Comparison of ENCODE assay signal across 9 cellular contexts in the genomic region with DNA sequence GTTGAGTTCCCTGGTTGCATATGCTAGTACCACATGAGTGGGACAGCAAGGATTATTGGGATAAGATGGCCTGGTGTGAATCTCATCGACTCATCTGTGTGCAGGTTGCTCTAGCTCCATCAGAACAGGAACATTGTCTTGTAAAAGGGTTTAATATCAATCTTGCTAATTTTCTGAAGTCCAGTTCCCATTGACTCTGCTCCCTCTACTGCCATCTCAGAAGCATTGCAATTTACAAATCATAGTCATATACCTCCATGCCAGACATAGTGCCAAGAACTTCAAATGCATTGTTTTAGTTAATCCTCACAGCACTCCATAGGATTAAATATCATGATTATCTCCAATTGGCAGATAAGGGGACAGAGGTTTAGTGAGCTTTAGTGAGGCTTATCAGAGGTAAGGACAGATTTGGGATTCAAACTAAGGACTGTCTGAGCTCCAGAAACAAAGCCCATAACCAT. TPM values are rescaled to one million over a fixed set of nuclear protein-coding genes. Genes with fewer than 3 reads are reported as not detected.
DNase-seq lines count a peak whose midpoint lies in the region; ATAC-seq, FAIRE-seq and TF ChIP-seq lines count a peak whose summit lies in the region.
"Had no signal": no experiment of that assay in that cellular context is flagged by ENCODE, and none has a peak within 500 bp of the region (broad histone marks: within the 10 kb centered on the region; RNA-seq: fewer than 3 reads in every experiment).

No MANE protein-coding gene starts in this region.

- TF ChIP-seq POLR2A in prostate gland (IDR thresholded peaks at IDR 0.05): no peak
- no peak for TF ChIP-seq POLR2A in uterus (IDR thresholded peaks at IDR 0.05)

- no peak for DNase-seq in CD4-positive, alpha-beta T cell
- no peak for DNase-seq in HTR-8/SVneo (ENCODE audit: insufficient read length, low spot score)
- DNase-seq in RWPE2 (ENCODE audit: low spot score): no peak
- peak; percentile 66 for DNase-seq in epithelial cell of esophagus (ENCODE audit: low read depth)
- no peak for DNase-seq in prostate gland (ENCODE audit: low spot score)
- no peak for DNase-seq in effector memory CD4-positive, alpha-beta T cell
- DNase-seq in uterus: no peak

- H3K27ac Mint-ChIP-seq in CD4-positive, alpha-beta T cell: peak overlapping the region; percentile 1

- no peaks in the 10 kb centered on the region for H3K27me3 Mint-ChIP-seq in CD4-positive, alpha-beta T cell

- no peak overlapping the region for H3K4me3 Mint-ChIP-seq in CD4-positive, alpha-beta T cell

- CTCF ChIA-PET in CD4-positive, alpha-beta T cell (lab: Charles Lee): interaction anchor here (0.6 to 8.4 kb wide), 24 partner anchors 9 to 1007 kb away, joined by 3 to 157 read pairs (median 4); no protein-coding TSS in a partner anchor

- peak; percentile 83 for TF ChIP-seq CTCF in CD4-positive, alpha-beta T cell (IDR thresholded peaks at IDR 0.05)
- TF ChIP-seq CTCF in RWPE2 (IDR thresholded peaks at IDR 0.05; ENCODE audit: poor library complexity, severe bottlenecking) (peak; percentile 77), epithelial cell of esophagus (IDR thresholded peaks at IDR 0.05; ENCODE audit: insufficient read depth, low read depth, low read length, missing control alignments) (peak; percentile 78), prostate gland (IDR thresholded peaks at IDR 0.05) (peak in 3 of 4 experiments; percentile 24 to 59 (median 54)), uterus (IDR thresholded peaks at IDR 0.05) (peak in 2 of 4 experiments; percentile 18 to 23)

- intact Hi-C loops in CD4-positive, alpha-beta T cell (cut with DNase I, micrococcal nuclease): loop anchor here (1.0 to 10.0 kb wide), 5 partner anchors 102 to 529 kb away; no protein-coding TSS in a partner anchor
- intact Hi-C loops in prostate gland (cut with DNase I) (no loop called here), uterus (cut with DNase I; ENCODE audit: low total_unique reads) (no loop called here)

- H3K9me3 Mint-ChIP-seq in CD4-positive, alpha-beta T cell: no peaks in the 10 kb centered on the region

- peaks cover 2% of the 10 kb centered on the region for H3K36me3 Mint-ChIP-seq in CD4-positive, alpha-beta T cell (ENCODE audit: low read depth)

- peak; percentile 22 for ATAC-seq in CD4-positive, alpha-beta T cell (ENCODE audit: poor library complexity)
- ATAC-seq in GM18520 (IDR thresholded peaks at IDR 0.05; ENCODE audit: unreplicated experiment): peak; percentile 36
- peak; percentile 55 for ATAC-seq in RWPE2 (ENCODE audit: low read depth)

- no peaks in the 10 kb centered on the region for H3K36me3 ChIP-seq in RWPE2 (ENCODE audit: low read depth)
- no peaks in the 10 kb centered on the region for H3K36me3 ChIP-seq in prostate gland
- no peaks in the 10 kb centered on the region for H3K36me3 ChIP-seq in effector memory CD4-positive, alpha-beta T cell (ENCODE audit: control insufficient read depth, insufficient read depth, low read length)
- no peaks in the 10 kb centered on the region for H3K36me3 ChIP-seq in uterus
- H3K36me3 ChIP-seq: SJCRH30 had no signal

- POLR2A ChIA-PET in CD4-positive, alpha-beta T cell (lab: Charles Lee): interaction anchor here (0.8 to 2.5 kb wide), 6 partner anchors 9 to 130 kb away, joined by 3 to 42 read pairs (median 4); no protein-coding TSS in a partner anchor

- no peaks in the 10 kb centered on the region for H3K9me3 ChIP-seq in CD4-positive, alpha-beta T cell (ENCODE audit: control insufficient read depth, low read length)
- no peaks in the 10 kb centered on the region for H3K9me3 ChIP-seq in RWPE2 (ENCODE audit: severe bottlenecking)
- no peaks in the 10 kb centered on the region for H3K9me3 ChIP-seq in prostate gland
- H3K9me3 ChIP-seq in effector memory CD4-positive, alpha-beta T cell (ENCODE audit: control insufficient read depth, low read length): no peaks in the 10 kb centered on the region
- H3K9me3 ChIP-seq in uterus: no peaks in the 10 kb centered on the region
- H3K9me3 ChIP-seq: SJCRH30 had no signal

- no peak overlapping the region for H3K4me3 ChIP-seq in RWPE2 (ENCODE audit: severe bottlenecking)
- H3K4me3 ChIP-seq in epithelial cell of esophagus (ENCODE audit: low read length): no peak overlapping the region
- H3K4me3 ChIP-seq in prostate gland: no peak overlapping the region
- H3K4me3 ChIP-seq in effector memory CD4-positive, alpha-beta T cell (ENCODE audit: insufficient read depth, low read depth, low read length, poor library complexity, severe bottlenecking): no peak overlapping the region
- H3K4me3 ChIP-seq in uterus: no peak overlapping the region
- H3K4me3 ChIP-seq: SJCRH30 had no signal

- H3K4me1 ChIP-seq in RWPE2 (ENCODE audit: insufficient read depth, poor library complexity, severe bottlenecking) (no peaks in the 10 kb centered on the region), prostate gland (replicated peaks) (no peaks in the 10 kb centered on the region), uterus (no peaks in the 10 kb centered on the region)
- peaks cover 8% of the 10 kb centered on the region for H3K4me1 ChIP-seq in effector memory CD4-positive, alpha-beta T cell (ENCODE audit: control insufficient read depth, insufficient read depth, low read length, poor library complexity, severe bottlenecking)
- H3K4me1 ChIP-seq: SJCRH30 had no signal

- H3K27ac ChIP-seq in CD4-positive, alpha-beta T cell (ENCODE audit: low read depth, low read length): no peak overlapping the region
- H3K27ac ChIP-seq in RWPE2 (ENCODE audit: poor library complexity, severe bottlenecking): no peak overlapping the region
- no peak overlapping the region for H3K27ac ChIP-seq in prostate gland
- H3K27ac ChIP-seq in effector memory CD4-positive, alpha-beta T cell (ENCODE audit: insufficient read depth, low read length, poor library complexity, severe bottlenecking): no peak overlapping the region
- no peak overlapping the region for H3K27ac ChIP-seq in uterus
- H3K27ac ChIP-seq: SJCRH30 had no signal

- H3K4me1 Mint-ChIP-seq in CD4-positive, alpha-beta T cell (ENCODE audit: low read depth): peaks cover 14% of the 10 kb centered on the region

- FAIRE-seq in HTR-8/SVneo (lab: Jason Lieb, UNC): peak; percentile 80

- H3K27me3 ChIP-seq in CD4-positive, alpha-beta T cell (ENCODE audit: control insufficient read depth, insufficient read depth, low read length): no peaks in the 10 kb centered on the region
- H3K27me3 ChIP-seq in RWPE2 (ENCODE audit: insufficient read depth, poor library complexity, severe bottlenecking): no peaks in the 10 kb centered on the region
- no peaks in the 10 kb centered on the region for H3K27me3 ChIP-seq in prostate gland (replicated peaks; ENCODE audit: insufficient read depth)
- H3K27me3 ChIP-seq in effector memory CD4-positive, alpha-beta T cell (replicated peaks; ENCODE audit: control insufficient read depth, insufficient read depth, low read length, poor library complexity, severe bottlenecking): peaks cover 2% of the 10 kb centered on the region
- no peaks in the 10 kb centered on the region for H3K27me3 ChIP-seq in uterus

- 25% methylated on average over 1 of the region's 1 CpG for WGBS in prostate gland

RNA-seq across cellular contexts. Expression of a gene that starts 4.8 kb away (rescaled TPM):
- 10 to 100 TPM; 77.1 to 83.0 TPM for total RNA-seq in CD4-positive, alpha-beta T cell
- total RNA-seq in prostate gland: 1 to 10 TPM in 1 of 2 donors, under 1 TPM in 1; 0.41 to 8.8 TPM
- 1 to 10 TPM in 2 of 4 donors, under 1 TPM in 1, not detected in 1; 0.51 to 4.8 (median 2.3) TPM for total RNA-seq in uterus

Comparison
In these comparisons a context has a peak if more than half of its experiments do, and no peak if none do; other contexts are left out.
1. RNA of a gene that starts 4.8 kb away (total RNA-seq): 77.1 to 83.0 TPM in CD4-positive, alpha-beta T cell; 0.41 to 8.8 TPM in prostate gland and 0.51 to 4.8 TPM in uterus; every median in the first group is over 4 times any median in the second.
2. intact Hi-C loops: an anchor here in CD4-positive, alpha-beta T cell (1.0 to 10.0 kb wide); none called in prostate gland and uterus.
3. Peak in every context shown above with its lines, with median percentiles within 50 percentile points of each other: ATAC-seq.